Comparison of ENCODE assay signal across 8 cellular contexts in the genomic region with DNA sequence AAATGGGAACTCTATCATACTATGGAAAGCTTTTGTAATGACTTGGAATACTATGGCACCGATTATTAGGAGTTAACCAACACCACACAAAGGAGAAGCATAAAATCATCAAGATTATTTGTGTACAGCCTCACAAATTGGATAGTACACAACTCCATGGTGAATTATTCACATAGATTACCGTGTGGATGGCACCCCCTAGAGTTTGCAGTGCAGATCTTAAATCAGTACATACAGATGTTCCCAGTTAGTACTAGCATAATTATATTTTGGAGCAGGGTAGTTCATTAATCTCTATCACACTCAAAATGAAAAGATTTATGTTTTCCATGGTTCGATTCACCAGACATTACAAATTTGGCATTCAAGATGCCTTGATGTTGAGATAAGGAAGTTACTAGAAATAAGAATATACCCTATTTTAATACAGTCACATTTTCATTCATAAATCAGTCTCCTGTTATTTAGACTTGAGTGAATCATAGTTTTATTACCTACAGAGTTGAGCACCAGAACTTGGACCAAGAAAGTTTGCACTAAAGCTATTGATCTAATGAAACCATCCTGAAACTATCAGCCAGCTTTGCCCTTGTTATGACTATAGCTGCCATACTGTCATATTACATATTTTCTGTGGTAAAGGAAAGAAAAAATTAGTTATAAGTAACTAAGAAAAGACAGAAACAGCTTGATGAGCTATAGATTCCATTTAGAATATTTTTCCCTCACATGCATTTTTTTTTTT.
DNase-seq lines count a peak whose midpoint lies in the region; ATAC-seq and TF ChIP-seq lines count a peak whose summit lies in the region.

No MANE protein-coding gene starts in this region.

- RAD21 ChIA-PET in HCT116 (lab: Charles Lee; ENCODE audit: low non-redundant PET in 1 of 2, low total read pairs in 2 of 2, uncharacterized antibody in 2 of 2, unreplicated experiment in 2 of 2), result no interaction called here

- H3K36me3 ChIP-seq in HCT116 (ENCODE audit: control insufficient read depth in 1 of 2, insufficient read depth in 2 of 2, low read length in 2 of 2) (no peaks in the 10 kb centered on the region), OCI-LY3 (replicated peaks; ENCODE audit: low read depth, low read length) (no peaks in the 10 kb centered on the region)

- TF ChIP-seq POLR2A in HCT116 (IDR thresholded peaks at IDR 0.05; ENCODE audit: borderline replicate concordance, extremely low read depth, insufficient read depth, insufficient read length), result no peak

- no peak overlapping the region for H3K4me3 Mint-ChIP-seq in activated CD4-positive, alpha-beta T cell treated with anti-CD3 and anti-CD28 coated beads, Interleukin-2, amount 10 ng/mL, durations not matched to agents 7 days and 5 days

- H3K9me2 ChIP-seq in HCT116 (ENCODE audit: insufficient read depth), result no peaks in the 10 kb centered on the region

- TF ChIP-seq CTCF in HCT116 (IDR thresholded peaks at IDR 0.05 in 2 of 3, conservative IDR thresholded peaks at IDR 0.05 in 1 of 3; ENCODE audit: borderline replicate concordance in 1 of 3, insufficient read depth in 1 of 3, low read depth in 2 of 3, low read length in 2 of 3), result peak; percentile 32 to 58 (median 39); a peak in 5 of 6 replicates
- TF ChIP-seq CTCF in OCI-LY3 (IDR thresholded peaks at IDR 0.05; ENCODE audit: low read depth, low read length), result peak; percentile 70
- TF ChIP-seq CTCF in fibroblast of the aortic adventitia (IDR thresholded peaks at IDR 0.05; ENCODE audit: insufficient read depth, low read length), result peak; percentile 27

- H3K4me3 ChIP-seq in HCT116 (replicated peaks in 1 of 2; ENCODE audit: low read depth in 1 of 2, low read length in 2 of 2), result no peak overlapping the region
- H3K4me3 ChIP-seq in OCI-LY3 (ENCODE audit: low read length), result no peak overlapping the region
- H3K4me3 ChIP-seq in fibroblast of the aortic adventitia (ENCODE audit: low read depth, low read length), result no peak overlapping the region

- no peak overlapping the region for H2AFZ ChIP-seq in HCT116 (ENCODE audit: low read depth, low read length, poor library complexity, severe bottlenecking)
- no peak overlapping the region for H2AFZ ChIP-seq in OCI-LY3 (ENCODE audit: low read depth, low read length)

- ATAC-seq in HCT116 (peak; percentile 63), GM21367 (IDR thresholded peaks at IDR 0.05; ENCODE audit: unreplicated experiment) (no peak)

- H3K4me1 ChIP-seq in HCT116 (ENCODE audit: control insufficient read depth in 1 of 2, insufficient read depth in 2 of 2, low read length in 2 of 2), result no peaks in the 10 kb centered on the region
- H3K4me1 ChIP-seq in OCI-LY3 (ENCODE audit: low read length), result peaks cover 19% of the 10 kb centered on the region

- H3K9ac ChIP-seq in HCT116 (ENCODE audit: low read length), result no peak overlapping the region
- H3K9ac ChIP-seq in OCI-LY3 (ENCODE audit: low read length), result no peak overlapping the region

- H3K27me3 Mint-ChIP-seq in activated CD4-positive, alpha-beta T cell treated with anti-CD3 and anti-CD28 coated beads, Interleukin-2, amount 10 ng/mL, durations not matched to agents 7 days and 5 days, result no peaks in the 10 kb centered on the region

- H3K79me2 ChIP-seq in HCT116 (ENCODE audit: insufficient read depth, low read length), result no peaks in the 10 kb centered on the region
- H3K79me2 ChIP-seq in OCI-LY3 (ENCODE audit: low read length), result no peaks in the 10 kb centered on the region

- H4K20me1 ChIP-seq in HCT116 (ENCODE audit: insufficient read depth) (no peaks in the 10 kb centered on the region), OCI-LY3 (ENCODE audit: insufficient read depth, low read length) (no peaks in the 10 kb centered on the region)

- no peaks in the 10 kb centered on the region for H3K4me1 Mint-ChIP-seq in activated CD4-positive, alpha-beta T cell treated with anti-CD3 and anti-CD28 coated beads, Interleukin-2, amount 10 ng/mL, durations not matched to agents 7 days and 5 days

- H3K4me2 ChIP-seq in HCT116 (ENCODE audit: low read length) (no peak overlapping the region), OCI-LY3 (ENCODE audit: low read length) (no peak overlapping the region)

- H3K9me3 ChIP-seq in HCT116 (ENCODE audit: control insufficient read depth in 1 of 2, insufficient read depth in 1 of 2, low read depth in 1 of 2, low read length in 2 of 2) (no peaks in the 10 kb centered on the region), OCI-LY3 (ENCODE audit: insufficient read depth, low read length) (no peaks in the 10 kb centered on the region)

- CTCF ChIA-PET in activated CD4-positive, alpha-beta T cell treated with anti-CD3 and anti-CD28 coated beads, Interleukin-2, amount 10 ng/mL, durations not matched to agents 7 days and 5 days (lab: Charles Lee), result no interaction called here
- CTCF ChIA-PET in HCT116 (lab: Charles Lee), result no interaction called here

- POLR2A ChIA-PET in activated CD4-positive, alpha-beta T cell treated with anti-CD3 and anti-CD28 coated beads, Interleukin-2, amount 10 ng/mL, durations not matched to agents 7 days and 5 days (lab: Charles Lee), result no interaction called here
- POLR2A ChIA-PET in HCT116 (lab: Charles Lee), result no interaction called here

- TF ChIP-seq RAD21 in HCT116 (IDR thresholded peaks at IDR 0.05; ENCODE audit: low read depth), result peak; percentile 58

- H3K27ac Mint-ChIP-seq in activated CD4-positive, alpha-beta T cell treated with anti-CD3 and anti-CD28 coated beads, Interleukin-2, amount 10 ng/mL, durations not matched to agents 7 days and 5 days, result no peak overlapping the region

- no peaks in the 10 kb centered on the region for H3K9me3 Mint-ChIP-seq in activated CD4-positive, alpha-beta T cell treated with anti-CD3 and anti-CD28 coated beads, Interleukin-2, amount 10 ng/mL, durations not matched to agents 7 days and 5 days

- no peaks in the 10 kb centered on the region for H3K27me3 ChIP-seq in HCT116 (ENCODE audit: insufficient read depth, low read length)
- H3K27me3 ChIP-seq in OCI-LY3 (ENCODE audit: low read depth, low read length), result no peaks in the 10 kb centered on the region

- intact Hi-C loops in HCT116 (cut with micrococcal nuclease), result loop anchor here (1.0 to 5.0 kb wide), 3 partner anchors 257 to 788 kb away; no protein-coding TSS in a partner anchor

- BruUV-seq in HCT116 (replicated peaks; lab: Mats Ljungman, UMichigan), result no TSS peak

- DNase-seq in activated CD4-positive, alpha-beta T cell treated with anti-CD3 and anti-CD28 coated beads, Interleukin-2, amount 10 ng/mL, durations not matched to agents 7 days and 5 days, result peak; percentile 17
- no peak for DNase-seq in activated CD4-positive, alpha-beta T cell treated with anti-CD3 and anti-CD28 coated beads, Interleukin-2, amount 50 U/mL, for 1 hour
- DNase-seq in HCT116 (ENCODE audit: low read depth, low spot score) (peak; percentile 15), fibroblast of the aortic adventitia (ENCODE audit: low read depth) (peak; percentile 22), 8988T (no peak)
- no peak for DNase-seq in stimulated activated naive CD4-positive, alpha-beta T cell treated with Interleukin-2 at 50 U/mL for 16 hours (lab: John Stamatoyannopoulos, UW)

- no peaks in the 10 kb centered on the region for H3K36me3 Mint-ChIP-seq in activated CD4-positive, alpha-beta T cell treated with anti-CD3 and anti-CD28 coated beads, Interleukin-2, amount 10 ng/mL, durations not matched to agents 7 days and 5 days (ENCODE audit: low read depth)

- H3K27ac ChIP-seq in HCT116 (ENCODE audit: low read depth, low read length), result no peak overlapping the region
- no peak overlapping the region for H3K27ac ChIP-seq in OCI-LY3 (ENCODE audit: low read length)

TF ChIP-seq in HCT116, 20 proteins besides CTCF, POLR2A, EP300 and RAD21 (continues in another document):
- TF ChIP-seq, protein P1, sequence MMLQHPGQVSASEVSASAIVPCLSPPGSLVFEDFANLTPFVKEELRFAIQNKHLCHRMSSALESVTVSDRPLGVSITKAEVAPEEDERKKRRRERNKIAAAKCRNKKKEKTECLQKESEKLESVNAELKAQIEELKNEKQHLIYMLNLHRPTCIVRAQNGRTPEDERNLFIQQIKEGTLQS (IDR thresholded peaks at IDR 0.05), result no peak
- TF ChIP-seq SP1 (IDR thresholded peaks at IDR 0.05; ENCODE audit: low read depth) (no peak), ELF1 (IDR thresholded peaks at IDR 0.05; ENCODE audit: borderline replicate concordance, low read depth) (no peak), ZNF274 (IDR thresholded peaks at IDR 0.05; ENCODE audit: low read depth, low read length) (no peak), CBX3 (IDR thresholded peaks at IDR 0.05; ENCODE audit: low read depth) (no peak), EGR1 (IDR thresholded peaks at IDR 0.05; ENCODE audit: low read depth) (no peak), FOSL1 (IDR thresholded peaks at IDR 0.05; ENCODE audit: low read depth) (no peak), SRF (IDR thresholded peaks at IDR 0.05; ENCODE audit: low read depth) (no peak), CEBPB (IDR thresholded peaks at IDR 0.05; ENCODE audit: low read depth) (no peak)
- TF ChIP-seq, protein P2, sequence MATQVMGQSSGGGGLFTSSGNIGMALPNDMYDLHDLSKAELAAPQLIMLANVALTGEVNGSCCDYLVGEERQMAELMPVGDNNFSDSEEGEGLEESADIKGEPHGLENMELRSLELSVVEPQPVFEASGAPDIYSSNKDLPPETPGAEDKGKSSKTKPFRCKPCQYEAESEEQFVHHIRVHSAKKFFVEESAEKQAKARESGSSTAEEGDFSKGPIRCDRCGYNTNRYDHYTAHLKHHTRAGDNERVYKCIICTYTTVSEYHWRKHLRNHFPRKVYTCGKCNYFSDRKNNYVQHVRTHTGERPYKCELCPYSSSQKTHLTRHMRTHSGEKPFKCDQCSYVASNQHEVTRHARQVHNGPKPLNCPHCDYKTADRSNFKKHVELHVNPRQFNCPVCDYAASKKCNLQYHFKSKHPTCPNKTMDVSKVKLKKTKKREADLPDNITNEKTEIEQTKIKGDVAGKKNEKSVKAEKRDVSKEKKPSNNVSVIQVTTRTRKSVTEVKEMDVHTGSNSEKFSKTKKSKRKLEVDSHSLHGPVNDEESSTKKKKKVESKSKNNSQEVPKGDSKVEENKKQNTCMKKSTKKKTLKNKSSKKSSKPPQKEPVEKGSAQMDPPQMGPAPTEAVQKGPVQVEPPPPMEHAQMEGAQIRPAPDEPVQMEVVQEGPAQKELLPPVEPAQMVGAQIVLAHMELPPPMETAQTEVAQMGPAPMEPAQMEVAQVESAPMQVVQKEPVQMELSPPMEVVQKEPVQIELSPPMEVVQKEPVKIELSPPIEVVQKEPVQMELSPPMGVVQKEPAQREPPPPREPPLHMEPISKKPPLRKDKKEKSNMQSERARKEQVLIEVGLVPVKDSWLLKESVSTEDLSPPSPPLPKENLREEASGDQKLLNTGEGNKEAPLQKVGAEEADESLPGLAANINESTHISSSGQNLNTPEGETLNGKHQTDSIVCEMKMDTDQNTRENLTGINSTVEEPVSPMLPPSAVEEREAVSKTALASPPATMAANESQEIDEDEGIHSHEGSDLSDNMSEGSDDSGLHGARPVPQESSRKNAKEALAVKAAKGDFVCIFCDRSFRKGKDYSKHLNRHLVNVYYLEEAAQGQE (IDR thresholded peaks at IDR 0.05; ENCODE audit: low read depth), result no peak
- TF ChIP-seq, protein P3, sequence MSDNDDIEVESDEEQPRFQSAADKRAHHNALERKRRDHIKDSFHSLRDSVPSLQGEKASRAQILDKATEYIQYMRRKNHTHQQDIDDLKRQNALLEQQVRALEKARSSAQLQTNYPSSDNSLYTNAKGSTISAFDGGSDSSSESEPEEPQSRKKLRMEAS (IDR thresholded peaks at IDR 0.05), result no peak

Comparison
In these comparisons a context has a peak if more than half of its experiments do, and no peak if none do; other contexts are left out.
1. DNase-seq: peak in activated CD4-positive, alpha-beta T cell treated with anti-CD3 and anti-CD28 coated beads, Interleukin-2, amount 10 ng/mL, durations not matched to agents 7 days and 5 days (single experiment), HCT116 (single experiment) and fibroblast of the aortic adventitia (single experiment); none in activated CD4-positive, alpha-beta T cell treated with anti-CD3 and anti-CD28 coated beads, Interleukin-2, amount 50 U/mL, for 1 hour (single experiment), 8988T (single experiment) and stimulated activated naive CD4-positive, alpha-beta T cell treated with Interleukin-2 at 50 U/mL for 16 hours (single experiment).
2. Peak in every context shown above with its lines, with median percentiles within 50 percentile points of each other: CTCF ChIP-seq.